9 cellular contexts compared by ENCODE assay signal in the genomic region with DNA sequence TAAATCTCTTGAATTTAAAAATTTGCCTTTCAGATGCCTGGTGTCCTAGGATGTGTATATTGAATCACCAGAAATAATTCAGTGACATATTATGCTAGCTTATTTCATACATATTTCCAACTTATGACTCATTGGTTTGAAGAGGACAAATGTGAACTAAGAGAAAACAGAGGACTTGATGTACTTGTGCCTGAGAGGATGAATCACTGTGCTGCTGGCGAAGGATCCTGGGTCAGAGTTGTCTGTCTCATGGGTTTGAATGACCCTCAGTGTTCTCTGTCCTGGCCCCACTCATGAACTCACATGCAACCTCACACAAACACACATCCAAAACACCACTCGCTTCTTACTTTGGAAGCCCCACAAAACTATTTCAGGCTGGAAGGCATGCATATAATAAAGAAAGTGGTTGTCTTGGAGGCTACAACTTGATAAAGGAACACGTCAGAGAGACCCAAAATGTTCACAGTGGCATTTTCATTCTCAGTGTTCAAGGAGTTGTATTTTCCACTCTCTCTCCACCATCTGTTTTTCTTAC.
DNase-seq lines count a peak whose midpoint lies in the region; ATAC-seq and TF ChIP-seq lines count a peak whose summit lies in the region.
"Had no signal": no experiment of that assay in that cellular context is flagged by ENCODE, and none has a peak within 500 bp of the region (broad histone marks: within the 10 kb centered on the region; RNA-seq: fewer than 3 reads in every experiment).

No MANE protein-coding gene starts in this region.

- H3K4me3 ChIP-seq in right lobe of liver: no peak overlapping the region
- no peak overlapping the region for H3K4me3 ChIP-seq in testis
- H3K4me3 ChIP-seq in Caco-2 (ENCODE audit: low read depth, low read length): no peak overlapping the region

- H3K36me3 ChIP-seq in right lobe of liver (no peaks in the 10 kb centered on the region), testis (ENCODE audit: low read depth, missing control alignments) (no peaks in the 10 kb centered on the region), Caco-2 (ENCODE audit: control insufficient read depth, insufficient read depth, low read length) (no peaks in the 10 kb centered on the region)

- H3K4me3 Mint-ChIP-seq in chondrocyte (ENCODE audit: unreplicated experiment) (peak overlapping the region; percentile 23), Caco-2 (ENCODE audit: unreplicated experiment) (no peak overlapping the region)
- no peak overlapping the region for H3K4me3 Mint-ChIP-seq in activated CD4-positive, alpha-beta T cell treated with anti-CD3 and anti-CD28 coated beads for 36 hours
- H3K4me3 Mint-ChIP-seq in activated CD8-positive, alpha-beta T cell treated with anti-CD3 and anti-CD28 coated beads, Interleukin-2, amount 10 ng/mL, durations not matched to agents 7 days and 5 days: no peak overlapping the region

- H3K9me3 Mint-ChIP-seq in chondrocyte (ENCODE audit: low read depth) (no peaks in the 10 kb centered on the region), Caco-2 (ENCODE audit: unreplicated experiment) (no peaks in the 10 kb centered on the region)
- H3K9me3 Mint-ChIP-seq in activated CD4-positive, alpha-beta T cell treated with anti-CD3 and anti-CD28 coated beads for 36 hours (ENCODE audit: low read depth): peaks cover 2% of the 10 kb centered on the region
- no peaks in the 10 kb centered on the region for H3K9me3 Mint-ChIP-seq in activated CD8-positive, alpha-beta T cell treated with anti-CD3 and anti-CD28 coated beads, Interleukin-2, amount 10 ng/mL, durations not matched to agents 7 days and 5 days (ENCODE audit: insufficient read depth)

- TF ChIP-seq CTCF in chondrocyte (IDR thresholded peaks at IDR 0.05): no peak
- no peak for TF ChIP-seq CTCF in right lobe of liver (IDR thresholded peaks at IDR 0.05)
- no peak for TF ChIP-seq CTCF in testis (IDR thresholded peaks at IDR 0.05)
- TF ChIP-seq CTCF in Caco-2 (IDR thresholded peaks at IDR 0.05; ENCODE audit: insufficient read depth in 1 of 2, low read depth in 1 of 2, low read length in 1 of 2, severe bottlenecking in 1 of 2, unreplicated experiment in 1 of 2): no peak

- intact Hi-C loops in right lobe of liver (cut with DNase I) (no loop called here), testis (cut with DNase I; ENCODE audit: low total_unique reads) (no loop called here), Caco-2 (cut with micrococcal nuclease; ENCODE audit: unreplicated experiment) (no loop called here)
- intact Hi-C loops in activated CD4-positive, alpha-beta T cell treated with anti-CD3 and anti-CD28 coated beads for 36 hours (cut with DNase I, micrococcal nuclease): no loop called here

- H3K27ac Mint-ChIP-seq in chondrocyte (ENCODE audit: unreplicated experiment) (peak overlapping the region; percentile 99), Caco-2 (ENCODE audit: unreplicated experiment) (no peak overlapping the region)
- H3K27ac Mint-ChIP-seq in activated CD4-positive, alpha-beta T cell treated with anti-CD3 and anti-CD28 coated beads for 36 hours: no peak overlapping the region
- no peak overlapping the region for H3K27ac Mint-ChIP-seq in activated CD8-positive, alpha-beta T cell treated with anti-CD3 and anti-CD28 coated beads, Interleukin-2, amount 10 ng/mL, durations not matched to agents 7 days and 5 days

- 65% methylated on average over 3 of the region's 3 CpGs for WGBS in right lobe of liver (ENCODE audit: insufficient coverage, low coverage, low lambda C conversion rate, missing lambda C conversion rate)
- 39 to 54% methylated on average over 3 of the region's 3 CpGs for WGBS in testis, 2 donors

- no peaks in the 10 kb centered on the region for H3K9me3 ChIP-seq in right lobe of liver
- H3K9me3 ChIP-seq in testis: no peaks in the 10 kb centered on the region
- H3K9me3 ChIP-seq in Caco-2: no peaks in the 10 kb centered on the region

- no peaks in the 10 kb centered on the region for H3K27me3 ChIP-seq in right lobe of liver
- H3K27me3 ChIP-seq in testis: no peaks in the 10 kb centered on the region
- no peaks in the 10 kb centered on the region for H3K27me3 ChIP-seq in Caco-2 (replicated peaks; ENCODE audit: control insufficient read depth, insufficient read depth, low read length)

- no TSS peak for BruUV-seq in Caco-2 (replicated peaks; lab: Mats Ljungman, UMichigan)

- no peaks in the 10 kb centered on the region for H3K27me3 Mint-ChIP-seq in chondrocyte (ENCODE audit: low read depth)
- H3K27me3 Mint-ChIP-seq in activated CD4-positive, alpha-beta T cell treated with anti-CD3 and anti-CD28 coated beads for 36 hours: no peaks in the 10 kb centered on the region
- no peaks in the 10 kb centered on the region for H3K27me3 Mint-ChIP-seq in Caco-2 (ENCODE audit: insufficient read depth, unreplicated experiment)
- H3K27me3 Mint-ChIP-seq in activated CD8-positive, alpha-beta T cell treated with anti-CD3 and anti-CD28 coated beads, Interleukin-2, amount 10 ng/mL, durations not matched to agents 7 days and 5 days (ENCODE audit: low read depth): no peaks in the 10 kb centered on the region

- DNase-seq in MV-4-11 (lab: John Stamatoyannopoulos, UW) (peak; percentile 59), chondrocyte (ENCODE audit: low spot score) (no peak), right lobe of liver (peak in 1 of 3 donors; percentile 31), testis (peak; percentile 84), erythroblast (lab: John Stamatoyannopoulos, UW) (no peak), Caco-2 (no peak)
- no peak for DNase-seq in activated CD4-positive, alpha-beta T cell treated with anti-CD3 and anti-CD28 coated beads for 36 hours
- DNase-seq in activated CD8-positive, alpha-beta T cell treated with anti-CD3 and anti-CD28 coated beads, Interleukin-2, amount 10 ng/mL, durations not matched to agents 7 days and 5 days: no peak
- DNase-seq: kidney glomerular epithelial cell had no signal

- TF ChIP-seq POLR2A in right lobe of liver (IDR thresholded peaks at IDR 0.05) (no peak), testis (IDR thresholded peaks at IDR 0.05) (no peak), erythroblast (IDR thresholded peaks at IDR 0.05; ENCODE audit: low read length) (no peak)

- H3K4me1 ChIP-seq in right lobe of liver (peaks cover 0 to 19% (median 9%) of the 10 kb centered on the region in 4 donors), testis (peaks cover 6% of the 10 kb centered on the region), Caco-2 (no peaks in the 10 kb centered on the region; the same call in 1 of the 2 replicates)

- CTCF ChIA-PET in activated CD4-positive, alpha-beta T cell treated with anti-CD3 and anti-CD28 coated beads for 36 hours (lab: Charles Lee): no interaction called here
- CTCF ChIA-PET in Caco-2 (lab: Charles Lee): no interaction called here
- CTCF ChIA-PET in activated CD8-positive, alpha-beta T cell treated with anti-CD3 and anti-CD28 coated beads, Interleukin-2, amount 10 ng/mL, durations not matched to agents 7 days and 5 days (lab: Charles Lee): no interaction called here

- H3K4me1 Mint-ChIP-seq in chondrocyte (ENCODE audit: low read depth): peaks cover 64% of the 10 kb centered on the region
- peaks cover 2% of the 10 kb centered on the region for H3K4me1 Mint-ChIP-seq in activated CD4-positive, alpha-beta T cell treated with anti-CD3 and anti-CD28 coated beads for 36 hours
- no peaks in the 10 kb centered on the region for H3K4me1 Mint-ChIP-seq in Caco-2 (ENCODE audit: low read depth, unreplicated experiment)
- no peaks in the 10 kb centered on the region for H3K4me1 Mint-ChIP-seq in activated CD8-positive, alpha-beta T cell treated with anti-CD3 and anti-CD28 coated beads, Interleukin-2, amount 10 ng/mL, durations not matched to agents 7 days and 5 days (ENCODE audit: low read depth)

- peak; percentile 12 to 75 (median 46) for ATAC-seq in right lobe of liver
- no peak for ATAC-seq in activated CD4-positive, alpha-beta T cell treated with anti-CD3 and anti-CD28 coated beads for 36 hours
- no peak for ATAC-seq in activated CD8-positive, alpha-beta T cell treated with anti-CD3 and anti-CD28 coated beads, Interleukin-2, amount 10 ng/mL, durations not matched to agents 7 days and 5 days

- H3K27ac ChIP-seq in right lobe of liver (peak overlapping the region in 2 of 3 donors; percentile 12 to 17), testis (peak overlapping the region; percentile 47 to 81)

- POLR2A ChIA-PET in activated CD4-positive, alpha-beta T cell treated with anti-CD3 and anti-CD28 coated beads for 36 hours (lab: Charles Lee): no interaction called here
- POLR2A ChIA-PET in Caco-2 (lab: Charles Lee): no interaction called here
- POLR2A ChIA-PET in activated CD8-positive, alpha-beta T cell treated with anti-CD3 and anti-CD28 coated beads, Interleukin-2, amount 10 ng/mL, durations not matched to agents 7 days and 5 days (lab: Charles Lee): no interaction called here

- H3K36me3 Mint-ChIP-seq in chondrocyte (ENCODE audit: low read depth): no peaks in the 10 kb centered on the region
- H3K36me3 Mint-ChIP-seq in activated CD4-positive, alpha-beta T cell treated with anti-CD3 and anti-CD28 coated beads for 36 hours (ENCODE audit: low read depth): no peaks in the 10 kb centered on the region
- H3K36me3 Mint-ChIP-seq in Caco-2 (ENCODE audit: insufficient read depth, unreplicated experiment): no peaks in the 10 kb centered on the region
- H3K36me3 Mint-ChIP-seq in activated CD8-positive, alpha-beta T cell treated with anti-CD3 and anti-CD28 coated beads, Interleukin-2, amount 10 ng/mL, durations not matched to agents 7 days and 5 days (ENCODE audit: low read depth): no peaks in the 10 kb centered on the region

Comparison
In these comparisons a context has a peak if more than half of its experiments do, and no peak if none do; other contexts are left out.
1. DNase-seq: peak in MV-4-11 (single experiment) and testis (single experiment); none in chondrocyte (single experiment), activated CD4-positive, alpha-beta T cell treated with anti-CD3 and anti-CD28 coated beads for 36 hours (single experiment), erythroblast (0 of 2), Caco-2 (0 of 2) and activated CD8-positive, alpha-beta T cell treated with anti-CD3 and anti-CD28 coated beads, Interleukin-2, amount 10 ng/mL, durations not matched to agents 7 days and 5 days (single experiment).
2. ATAC-seq: peak in right lobe of liver (4 of 4); none in activated CD4-positive, alpha-beta T cell treated with anti-CD3 and anti-CD28 coated beads for 36 hours (single experiment) and activated CD8-positive, alpha-beta T cell treated with anti-CD3 and anti-CD28 coated beads, Interleukin-2, amount 10 ng/mL, durations not matched to agents 7 days and 5 days (single experiment).